In genomic region chr16:66128363-66128725, GRCh38 we compare ENCODE assay signal across 18 cellular contexts.
"Had no signal": no experiment of that assay in that cellular context is flagged by ENCODE, and none has a peak within 500 bp of the region (broad histone marks: within the 10 kb centered on the region; RNA-seq: fewer than 3 reads in every experiment).

No MANE protein-coding gene starts in this region.

- H3K4me3 ChIP-seq: prostate gland, tibial nerve had no signal

- H3K27ac ChIP-seq: prostate gland, right atrium auricular region had no signal

- H3K36me3 Mint-ChIP-seq: activated naive CD8-positive, alpha-beta T cell treated with anti-CD3 and anti-CD28 coated beads, Interleukin-2, amount 10 ng/mL, durations not matched to agents 7 days and 5 days had no signal

- H3K9me3 Mint-ChIP-seq: activated CD4-positive, alpha-beta T cell treated with anti-CD3 and anti-CD28 coated beads, Interleukin-2, amount 10 ng/mL, durations not matched to agents 24 days and 14 days; activated CD8-positive, alpha-beta T cell treated with anti-CD3 and anti-CD28 coated beads for 36 hours; activated naive CD8-positive, alpha-beta T cell treated with anti-CD3 and anti-CD28 coated beads, Interleukin-2, amount 10 ng/mL, durations not matched to agents 7 days and 5 days; activated T-helper 2 cell treated with anti-CD3 and anti-CD28 coated beads, Interferon-gamma antibody, Interleukin-2, Interleukin-4, amounts not matched to agents 10 μg/mL and 5 μg/mL and 100 μg/mL, durations not matched to agents 14 hours and 24 hours and 36 hours; dendritic cell treated with granulocyte-macrophage colony-stimulating factor and Interleukin-4, amounts not matched to agents 40 ng/mL and 50 ng/mL, for 4 days; neural crest cell; stimulated activated naive CD8-positive, alpha-beta T cell treated with anti-CD3 and anti-CD28 coated beads, Interleukin-15, Interleukin-2, amounts not matched to agents 100 ng/mL and 50 ng/mL, for 24 hours had no signal

- H3K27me3 ChIP-seq: right atrium auricular region, tibial nerve had no signal

- H3K36me3 ChIP-seq: prostate gland, right atrium auricular region, tibial nerve had no signal

- ATAC-seq: activated CD8-positive, alpha-beta T cell treated with anti-CD3 and anti-CD28 coated beads for 36 hours; esophagus mucosa had no signal

- H3K4me3 Mint-ChIP-seq: activated CD4-positive, alpha-beta T cell treated with anti-CD3 and anti-CD28 coated beads, Interleukin-2, amount 10 ng/mL, durations not matched to agents 24 days and 14 days; activated CD8-positive, alpha-beta T cell treated with anti-CD3 and anti-CD28 coated beads for 36 hours; activated naive CD8-positive, alpha-beta T cell treated with anti-CD3 and anti-CD28 coated beads, Interleukin-2, amount 10 ng/mL, durations not matched to agents 7 days and 5 days; dendritic cell treated with granulocyte-macrophage colony-stimulating factor and Interleukin-4, amounts not matched to agents 40 ng/mL and 50 ng/mL, for 4 days; neural crest cell; stimulated activated naive CD8-positive, alpha-beta T cell treated with anti-CD3 and anti-CD28 coated beads, Interleukin-15, Interleukin-2, amounts not matched to agents 100 ng/mL and 50 ng/mL, for 24 hours had no signal

- DNase-seq: activated CD4-positive, alpha-beta T cell treated with anti-CD3 and anti-CD28 coated beads, Interleukin-2, amount 10 ng/mL, durations not matched to agents 24 days and 14 days; activated CD4-positive, CD25-positive, alpha-beta regulatory T cell; activated CD8-positive, alpha-beta T cell treated with anti-CD3 and anti-CD28 coated beads for 36 hours; activated naive CD4-positive, alpha-beta T cell treated with Interleukin-2 at 50 U/mL for 16 hours; activated naive CD8-positive, alpha-beta T cell treated with anti-CD3 and anti-CD28 coated beads, Interleukin-2, amount 10 ng/mL, durations not matched to agents 7 days and 5 days; activated T-cell treated with anti-CD3 and anti-CD28 coated beads, Interleukin-2, amount 50 U/mL, for 1 hour; effector CD8-positive, alpha-beta T cell; hypothalamus; T-helper 1 cell; T-helper 9 cell had no signal

- H3K9me3 ChIP-seq: prostate gland, right atrium auricular region, tibial nerve had no signal

- H3K4me1 ChIP-seq: prostate gland had no signal

- H3K4me1 Mint-ChIP-seq: activated CD4-positive, alpha-beta T cell treated with anti-CD3 and anti-CD28 coated beads, Interleukin-2, amount 10 ng/mL, durations not matched to agents 24 days and 14 days; activated naive CD8-positive, alpha-beta T cell treated with anti-CD3 and anti-CD28 coated beads, Interleukin-2, amount 10 ng/mL, durations not matched to agents 7 days and 5 days had no signal

- H3K27ac Mint-ChIP-seq: activated CD4-positive, alpha-beta T cell treated with anti-CD3 and anti-CD28 coated beads, Interleukin-2, amount 10 ng/mL, durations not matched to agents 24 days and 14 days; activated CD8-positive, alpha-beta T cell treated with anti-CD3 and anti-CD28 coated beads for 36 hours; activated naive CD8-positive, alpha-beta T cell treated with anti-CD3 and anti-CD28 coated beads, Interleukin-2, amount 10 ng/mL, durations not matched to agents 7 days and 5 days; activated T-helper 2 cell treated with anti-CD3 and anti-CD28 coated beads, Interferon-gamma antibody, Interleukin-2, Interleukin-4, amounts not matched to agents 10 μg/mL and 5 μg/mL and 100 μg/mL, durations not matched to agents 14 hours and 24 hours and 36 hours; dendritic cell treated with granulocyte-macrophage colony-stimulating factor and Interleukin-4, amounts not matched to agents 40 ng/mL and 50 ng/mL, for 4 days; stimulated activated naive CD8-positive, alpha-beta T cell treated with anti-CD3 and anti-CD28 coated beads, Interleukin-15, Interleukin-2, amounts not matched to agents 100 ng/mL and 50 ng/mL, for 24 hours had no signal
